9 cellular contexts compared by ENCODE assay signal in genomic region chr22:27648853-27649252, GRCh38.
"Had no signal": no experiment of that assay in that cellular context is flagged by ENCODE, and none has a peak within 500 bp of the region (broad histone marks: within the 10 kb centered on the region; RNA-seq: fewer than 3 reads in every experiment).

No MANE protein-coding gene starts in this region.

- FAIRE-seq: HepG2, K562 had no signal

- DNase-seq: GM23248, GOT3, H7, KG1 had no signal

- H3K9me3 ChIP-seq: HAP-1 had no signal

- H3K9ac ChIP-seq: GM23248 had no signal

- H3K4me3 ChIP-seq: GM23248, HAP-1, K562 had no signal

- H3K27ac ChIP-seq: GM23248, HL-60 had no signal

- H3K4me1 ChIP-seq: HAP-1 had no signal

- H2AFZ ChIP-seq: GM23248 had no signal

- H3K36me3 ChIP-seq: HAP-1 had no signal

- ATAC-seq: HCT116, HepG2, K562 had no signal
